Comparison of ENCODE assay signal across 25 cellular contexts in genomic region chr14:19906665-19907064, GRCh38. TPM values are rescaled to one million over a fixed set of nuclear protein-coding genes. Genes with fewer than 3 reads are reported as not detected.
DNase-seq lines count a peak whose midpoint lies in the region; ATAC-seq, FAIRE-seq and TF ChIP-seq lines count a peak whose summit lies in the region.
"Had no signal": no experiment of that assay in that cellular context is flagged by ENCODE, and none has a peak within 500 bp of the region (broad histone marks: within the 10 kb centered on the region; RNA-seq: fewer than 3 reads in every experiment).

No MANE protein-coding gene starts in this region.

- TF ChIP-seq POLR2A in A549 (IDR thresholded peaks at IDR 0.05; ENCODE audit: low read length): no peak

- no peak for TF ChIP-seq CTCF in A549 (IDR thresholded peaks at IDR 0.05)

- no peak overlapping the region for H3K27ac ChIP-seq in A549
- H3K27ac ChIP-seq: 22Rv1; BLaER1 treated with 17β-estradiol and CSF1 and Interleukin-3, amounts not matched to agents 10 nM and 100 nM had no signal

- TF ChIP-seq RAD21 in A549 (conservative IDR thresholded peaks at IDR 0.05 in 1 of 2, IDR thresholded peaks at IDR 0.05 in 1 of 2): no peak

- no peaks in the 10 kb centered on the region for H3K9me3 ChIP-seq in A549
- H3K9me3 ChIP-seq: BE2C; BLaER1 treated with 17β-estradiol and CSF1 and Interleukin-3, amounts not matched to agents 10 nM and 100 nM had no signal

- no peak for ATAC-seq in A549
- ATAC-seq: GM12878, GM23338, HCT116 had no signal

- no peak overlapping the region for H3K4me3 ChIP-seq in A549
- H3K4me3 ChIP-seq: BLaER1 treated with 17β-estradiol and CSF1 and Interleukin-3, amounts not matched to agents 10 nM and 100 nM; GM12878; GM23338 had no signal

- no peaks in the 10 kb centered on the region for H3K4me1 ChIP-seq in A549
- H3K4me1 ChIP-seq: BE2C; BLaER1 treated with 17β-estradiol and CSF1 and Interleukin-3, amounts not matched to agents 10 nM and 100 nM had no signal

- FAIRE-seq in A549 (lab: Jason Lieb, UNC) (peak; percentile 97), TTC549 (lab: Jason Lieb, UNC) (peak; percentile 11), islet of Langerhans (lab: Jason Lieb, UNC) (peak; percentile 43)
- FAIRE-seq: A204.1, D721Med, GM12878, GM18507 had no signal

- POLR2A ChIA-PET in A549 (lab: Yijun Ruan, JAX): no interaction called here

- CTCF ChIA-PET in A549 (lab: Yijun Ruan, JAX): interaction anchor here (1.0 kb wide), 1 partner anchor 9 kb away, joined by 3 read pairs; no protein-coding TSS in a partner anchor

- no peak overlapping the region for H3K4me2 ChIP-seq in A549
- H3K4me2 ChIP-seq: BLaER1 treated with 17β-estradiol and CSF1 and Interleukin-3, amounts not matched to agents 10 nM and 100 nM; GM23338 had no signal

- no peak for DNase-seq in A549 (ENCODE audit: low read depth in 1 of 2, low spot score in 1 of 2)
- DNase-seq in kidney glomerular epithelial cell (lab: John Stamatoyannopoulos, UW): no peak
- no peak for DNase-seq in SK-N-DZ (ENCODE audit: low spot score)
- DNase-seq in amniotic stem cell (lab: John Stamatoyannopoulos, UW): no peak
- DNase-seq: ACHN; AML-193; BE2C; CD4-positive, alpha-beta T cell; CD8-positive, alpha-beta memory T cell; DMS 273 treated with DMSO at 0.1 percent for 48 hours; DMS79; EL; GDM1; H9 had no signal

- no peak for TF ChIP-seq EP300 in A549 (IDR thresholded peaks at IDR 0.05)

TF ChIP-seq in A549, 52 proteins besides CTCF, POLR2A, EP300 and RAD21:
- TF ChIP-seq ZC3H11A (IDR thresholded peaks at IDR 0.05) (no peak), RNF2 (IDR thresholded peaks at IDR 0.05; ENCODE audit: borderline replicate concordance, low read depth) (no peak), HMGXB4 (CRISPR knock-in tag; IDR thresholded peaks at IDR 0.05; ENCODE audit: borderline replicate concordance) (no peak), REST (IDR thresholded peaks at IDR 0.05) (no peak), JUNB (IDR thresholded peaks at IDR 0.05) (no peak)

RNA-seq across cellular contexts. Expression of gene OR4K5, which starts 13.7 kb away (rescaled TPM):
- not detected in 2 replicates for polyA plus RNA-seq in A549 (2011; rRNA removed)
- not detected in 2 replicates for polyA plus RNA-seq in A549 (2012; cell fraction: cytosol; rRNA removed)
- polyA plus RNA-seq in A549 (2012; cell fraction: nucleus; rRNA removed): not detected in 2 replicates
- not detected in 3 replicates for polyA plus RNA-seq in A549 (2017; fragmentation: RNase III; extraction: RNeasy Plus Mini Kit Qiagen cat#74134 plus additional on column Dnase treatment)
- polyA minus RNA-seq in A549 (2011; rRNA and poly(A)+ RNA removed): not detected in 2 replicates
- polyA plus RNA-seq in SK-N-DZ (2014; cell fraction: cytosol; rRNA removed): not detected in 2 replicates
- not detected in 2 replicates for polyA plus RNA-seq in SK-N-DZ (2014; cell fraction: nucleus; rRNA removed)
- polyA plus RNA-seq: CD14-positive monocyte; CD8-positive, alpha-beta memory T cell; GM12878; GM23338 had no signal

RNA-seq across cellular contexts. Expression of gene OR4K1, which starts 24.1 kb away (rescaled TPM):
- polyA plus RNA-seq in A549 (2011; rRNA removed) (not detected in 2 replicates), A549 (2017; fragmentation: RNase III; extraction: RNeasy Plus Mini Kit Qiagen cat#74134 plus additional on column Dnase treatment) (not detected in 3 replicates)
- not detected in 2 replicates for polyA plus RNA-seq in A549 (2012; cell fraction: cytosol; rRNA removed)
- not detected in 2 replicates for polyA plus RNA-seq in A549 (2012; cell fraction: nucleus; rRNA removed)
- not detected in 2 replicates for polyA minus RNA-seq in A549 (2011; rRNA and poly(A)+ RNA removed)
- polyA plus RNA-seq in SK-N-DZ (2014; cell fraction: cytosol; rRNA removed): not detected in 2 replicates
- not detected in 2 replicates for polyA plus RNA-seq in SK-N-DZ (2014; cell fraction: nucleus; rRNA removed)
- polyA plus RNA-seq: CD14-positive monocyte; CD8-positive, alpha-beta memory T cell; GM12878; GM23338 had no signal

RNA-seq across cellular contexts. Expression of gene OR4K2, which starts 31.7 kb away (rescaled TPM):
- polyA plus RNA-seq in A549 (2011; rRNA removed) (not detected in 2 replicates), A549 (2017; fragmentation: RNase III; extraction: RNeasy Plus Mini Kit Qiagen cat#74134 plus additional on column Dnase treatment) (not detected in 3 replicates)
- not detected in 2 replicates for polyA plus RNA-seq in A549 (2012; cell fraction: cytosol; rRNA removed)
- polyA plus RNA-seq in A549 (2012; cell fraction: nucleus; rRNA removed): not detected in 2 replicates
- not detected in 2 replicates for polyA minus RNA-seq in A549 (2011; rRNA and poly(A)+ RNA removed)
- polyA plus RNA-seq in SK-N-DZ (2014; cell fraction: cytosol; rRNA removed): not detected in 2 replicates
- not detected in 2 replicates for polyA plus RNA-seq in SK-N-DZ (2014; cell fraction: nucleus; rRNA removed)
- polyA plus RNA-seq: CD14-positive monocyte; CD8-positive, alpha-beta memory T cell; GM12878; GM23338 had no signal
